In the genomic region with DNA sequence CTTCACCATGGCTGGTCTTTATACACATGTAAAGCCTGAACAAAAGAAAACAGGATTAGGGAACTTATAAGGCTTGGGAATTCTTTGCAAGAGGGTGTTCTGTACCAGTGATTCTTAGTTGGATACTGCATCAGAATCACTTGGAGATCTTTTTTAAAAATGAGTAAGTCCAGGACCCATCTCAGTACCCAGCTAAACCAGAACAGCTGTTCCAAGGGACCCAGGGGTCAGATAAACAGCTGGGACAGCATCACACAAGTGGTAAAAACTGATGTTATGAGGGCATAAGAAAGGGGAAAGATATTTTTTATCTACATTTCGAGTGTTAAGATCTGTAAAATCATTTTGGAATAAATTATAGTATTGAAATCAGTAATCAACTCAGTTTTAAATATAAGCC, we compare ENCODE assay signal across 29 cellular contexts.
"Had no signal": no experiment of that assay in that cellular context is flagged by ENCODE, and none has a peak within 500 bp of the region (broad histone marks: within the 10 kb centered on the region; RNA-seq: fewer than 3 reads in every experiment).

No MANE protein-coding gene starts in this region.

- H3K4me1 ChIP-seq: lower lobe of right lung, testis, thyroid gland, transverse colon, upper lobe of left lung, vagina had no signal

- H3K4me3 ChIP-seq: heart left ventricle, left lung, lower lobe of right lung, mucosa of descending colon, ovary, spleen, stomach, testis, thyroid gland, transverse colon, upper lobe of left lung, vagina had no signal

- H3K27ac ChIP-seq: heart left ventricle, left lung, lower lobe of right lung, ovary, spleen, stomach, testis, thyroid gland, transverse colon, upper lobe of left lung, vagina had no signal

- H3K27me3 Mint-ChIP-seq: naive B cell; natural killer cell treated with Interleukin-12 subunit alpha and Interleukin-12 subunit beta and Interleukin-15 and Interleukin-18, amount 100 ng/mL, for 72 hours; progenitor cell of endocrine pancreas had no signal

- H3K9me3 Mint-ChIP-seq: natural killer cell treated with Interleukin-12 subunit alpha and Interleukin-12 subunit beta and Interleukin-15 and Interleukin-18, amount 100 ng/mL, for 72 hours; stimulated activated effector memory CD8-positive, alpha-beta T cell treated with anti-CD3 and anti-CD28 coated beads, Interleukin-12 subunit alpha, Interleukin-12 subunit beta, amount 100 ng/mL, for 72 hours had no signal

- H3K36me3 ChIP-seq: ovary had no signal

- H3K27ac Mint-ChIP-seq: natural killer cell treated with Interleukin-12 subunit alpha and Interleukin-12 subunit beta and Interleukin-15 and Interleukin-18, amount 100 ng/mL, for 72 hours; progenitor cell of endocrine pancreas; stimulated activated effector memory CD8-positive, alpha-beta T cell treated with anti-CD3 and anti-CD28 coated beads, Interleukin-12 subunit alpha, Interleukin-12 subunit beta, amount 100 ng/mL, for 72 hours had no signal

- H3K36me3 Mint-ChIP-seq: naive B cell had no signal

- H3K27me3 ChIP-seq: heart left ventricle, left lung, ovary, spleen, stomach, testis, thyroid gland, transverse colon, upper lobe of left lung, vagina had no signal

- H3K4me1 Mint-ChIP-seq: stimulated activated effector memory CD8-positive, alpha-beta T cell treated with anti-CD3 and anti-CD28 coated beads, Interleukin-12 subunit alpha, Interleukin-12 subunit beta, amount 100 ng/mL, for 72 hours had no signal

- H3K4me3 Mint-ChIP-seq: immature natural killer cell; naive B cell; natural killer cell treated with Interleukin-12 subunit alpha and Interleukin-12 subunit beta and Interleukin-15 and Interleukin-18, amount 100 ng/mL, for 72 hours; stimulated activated effector memory CD8-positive, alpha-beta T cell treated with anti-CD3 and anti-CD28 coated beads, Interleukin-12 subunit alpha, Interleukin-12 subunit beta, amount 100 ng/mL, for 72 hours had no signal

- ATAC-seq: heart left ventricle; left colon; left lung; lower lobe of right lung; mucosa of descending colon; natural killer cell treated with Interleukin-12 subunit alpha and Interleukin-12 subunit beta and Interleukin-15 and Interleukin-18, amount 100 ng/mL, for 72 hours; right cardiac atrium; sciatic nerve; stimulated activated effector memory CD8-positive, alpha-beta T cell treated with anti-CD3 and anti-CD28 coated beads, Interleukin-12 subunit alpha, Interleukin-12 subunit beta, amount 100 ng/mL, for 72 hours; stimulated activated naive CD8-positive, alpha-beta T cell treated with anti-CD3 and anti-CD28 coated beads, Interleukin-15, Interleukin-2, amounts not matched to agents 100 U/mL and 50 U/mL, for 24 hours had no signal

- H3K9me3 ChIP-seq: heart left ventricle, left lung, lower lobe of right lung, mucosa of descending colon, ovary, stomach, testis, thyroid gland, transverse colon, upper lobe of left lung, vagina had no signal

- DNase-seq: heart left ventricle; hypothalamus; immature natural killer cell; kidney; left colon; left lung; lower lobe of right lung; mammary epithelial cell; mesendoderm; midbrain; mucosa of descending colon; naive B cell; ovary; retina; right cardiac atrium; small intestine; spleen; stimulated activated CD4-positive, alpha-beta T cell treated with anti-CD3 and anti-CD28 coated beads, Interleukin-4, amount 100 ng/mL, for 24 hours; stimulated activated naive CD8-positive, alpha-beta T cell treated with anti-CD3 and anti-CD28 coated beads, Interleukin-15, Interleukin-2, amounts not matched to agents 100 U/mL and 50 U/mL, for 24 hours; stomach; testis; thyroid gland; transverse colon; upper lobe of left lung had no signal
